Comparison of ENCODE assay signal across 1 cellular context in the genomic region with DNA sequence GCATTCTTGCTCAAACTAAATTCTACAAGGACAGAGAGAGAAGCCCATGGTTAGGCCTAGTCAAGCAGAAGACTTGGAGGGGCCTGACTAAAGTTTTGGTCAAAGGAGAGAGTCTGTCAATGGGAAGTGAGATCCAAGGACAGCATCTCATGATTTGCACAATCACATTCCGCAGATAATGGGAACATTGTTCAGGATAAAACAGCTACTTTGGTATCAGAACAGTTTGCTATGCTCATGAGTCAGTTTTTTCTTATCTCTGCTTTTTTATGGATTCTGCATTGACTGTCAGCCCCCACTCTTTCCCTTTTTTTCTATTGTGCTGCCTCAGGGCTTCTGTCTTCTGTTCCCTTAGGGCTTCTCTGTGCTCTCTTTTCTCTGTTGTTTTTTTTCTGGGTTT.
TF ChIP-seq lines count a peak whose summit lies in the region.

No MANE protein-coding gene starts in this region.

TF ChIP-seq in HepG2, 621 proteins besides CTCF, POLR2A, EP300 and RAD21 (continued from another document and continues in another):
- TF ChIP-seq ZNF318 (CRISPR knock-in tag; IDR thresholded peaks at IDR 0.05) (no peak), ZNF24 (IDR thresholded peaks at IDR 0.05) (no peak), RFX1 (IDR thresholded peaks at IDR 0.05) (no peak), REL (CRISPR knock-in tag; conservative IDR thresholded peaks at IDR 0.05) (no peak), TMF1 (CRISPR knock-in tag; IDR thresholded peaks at IDR 0.05; ENCODE audit: low read depth) (no peak), ZKSCAN5 (CRISPR knock-in tag; IDR thresholded peaks at IDR 0.05) (no peak), ASH2L (IDR thresholded peaks at IDR 0.05; ENCODE audit: insufficient read length, low read depth, low read length) (no peak), SOX5 (CRISPR knock-in tag; IDR thresholded peaks at IDR 0.05; ENCODE audit: borderline replicate concordance) (peak; percentile 42; the same call in 1 of the 2 replicates), POGZ (CRISPR knock-in tag; IDR thresholded peaks at IDR 0.05) (no peak), E2F2 (CRISPR knock-in tag; IDR thresholded peaks at IDR 0.05; ENCODE audit: borderline replicate concordance) (no peak), HNRNPL (IDR thresholded peaks at IDR 0.05; ENCODE audit: low read depth, low read length) (no peak), HDAC6 (IDR thresholded peaks at IDR 0.05; ENCODE audit: low read depth, low read length) (no peak), SOX13 (IDR thresholded peaks at IDR 0.05) (no peak), SOX13 (CRISPR knock-in tag; conservative IDR thresholded peaks at IDR 0.05 in 1 of 2, IDR thresholded peaks at IDR 0.05 in 1 of 2) (peak in 1 of 2 experiments; percentile 85; a peak in 2 of 4 replicates), BRD4 (CRISPR knock-in tag; IDR thresholded peaks at IDR 0.05) (no peak), ZBTB4 (CRISPR knock-in tag; IDR thresholded peaks at IDR 0.05; ENCODE audit: borderline replicate concordance) (no peak), TSC22D2 (CRISPR knock-in tag; IDR thresholded peaks at IDR 0.05; ENCODE audit: borderline replicate concordance) (no peak), ZNF441 (CRISPR knock-in tag; IDR thresholded peaks at IDR 0.05; ENCODE audit: borderline replicate concordance) (no peak), TBX3 (IDR thresholded peaks at IDR 0.05; ENCODE audit: borderline replicate concordance) (no peak), GPN1 (CRISPR knock-in tag; IDR thresholded peaks at IDR 0.05; ENCODE audit: borderline replicate concordance) (no peak)
- TF ChIP-seq, protein P1, sequence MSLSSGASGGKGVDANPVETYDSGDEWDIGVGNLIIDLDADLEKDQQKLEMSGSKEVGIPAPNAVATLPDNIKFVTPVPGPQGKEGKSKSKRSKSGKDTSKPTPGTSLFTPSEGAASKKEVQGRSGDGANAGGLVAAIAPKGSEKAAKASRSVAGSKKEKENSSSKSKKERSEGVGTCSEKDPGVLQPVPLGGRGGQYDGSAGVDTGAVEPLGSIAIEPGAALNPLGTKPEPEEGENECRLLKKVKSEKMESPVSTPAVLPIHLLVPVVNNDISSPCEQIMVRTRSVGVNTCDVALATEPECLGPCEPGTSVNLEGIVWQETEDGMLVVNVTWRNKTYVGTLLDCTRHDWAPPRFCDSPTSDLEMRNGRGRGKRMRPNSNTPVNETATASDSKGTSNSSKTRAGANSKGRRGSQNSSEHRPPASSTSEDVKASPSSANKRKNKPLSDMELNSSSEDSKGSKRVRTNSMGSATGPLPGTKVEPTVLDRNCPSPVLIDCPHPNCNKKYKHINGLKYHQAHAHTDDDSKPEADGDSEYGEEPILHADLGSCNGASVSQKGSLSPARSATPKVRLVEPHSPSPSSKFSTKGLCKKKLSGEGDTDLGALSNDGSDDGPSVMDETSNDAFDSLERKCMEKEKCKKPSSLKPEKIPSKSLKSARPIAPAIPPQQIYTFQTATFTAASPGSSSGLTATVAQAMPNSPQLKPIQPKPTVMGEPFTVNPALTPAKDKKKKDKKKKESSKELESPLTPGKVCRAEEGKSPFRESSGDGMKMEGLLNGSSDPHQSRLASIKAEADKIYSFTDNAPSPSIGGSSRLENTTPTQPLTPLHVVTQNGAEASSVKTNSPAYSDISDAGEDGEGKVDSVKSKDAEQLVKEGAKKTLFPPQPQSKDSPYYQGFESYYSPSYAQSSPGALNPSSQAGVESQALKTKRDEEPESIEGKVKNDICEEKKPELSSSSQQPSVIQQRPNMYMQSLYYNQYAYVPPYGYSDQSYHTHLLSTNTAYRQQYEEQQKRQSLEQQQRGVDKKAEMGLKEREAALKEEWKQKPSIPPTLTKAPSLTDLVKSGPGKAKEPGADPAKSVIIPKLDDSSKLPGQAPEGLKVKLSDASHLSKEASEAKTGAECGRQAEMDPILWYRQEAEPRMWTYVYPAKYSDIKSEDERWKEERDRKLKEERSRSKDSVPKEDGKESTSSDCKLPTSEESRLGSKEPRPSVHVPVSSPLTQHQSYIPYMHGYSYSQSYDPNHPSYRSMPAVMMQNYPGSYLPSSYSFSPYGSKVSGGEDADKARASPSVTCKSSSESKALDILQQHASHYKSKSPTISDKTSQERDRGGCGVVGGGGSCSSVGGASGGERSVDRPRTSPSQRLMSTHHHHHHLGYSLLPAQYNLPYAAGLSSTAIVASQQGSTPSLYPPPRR (CRISPR knock-in tag; IDR thresholded peaks at IDR 0.05; ENCODE audit: borderline replicate concordance), result no peak
- TF ChIP-seq, protein P2, sequence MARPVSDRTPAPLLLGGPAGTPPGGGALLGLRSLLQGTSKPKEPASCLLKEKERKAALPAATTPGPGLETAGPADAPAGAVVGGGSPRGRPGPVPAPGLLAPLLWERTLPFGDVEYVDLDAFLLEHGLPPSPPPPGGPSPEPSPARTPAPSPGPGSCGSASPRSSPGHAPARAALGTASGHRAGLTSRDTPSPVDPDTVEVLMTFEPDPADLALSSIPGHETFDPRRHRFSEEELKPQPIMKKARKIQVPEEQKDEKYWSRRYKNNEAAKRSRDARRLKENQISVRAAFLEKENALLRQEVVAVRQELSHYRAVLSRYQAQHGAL (CRISPR knock-in tag; IDR thresholded peaks at IDR 0.05; ENCODE audit: not compliant biosample characterization), result no peak
- TF ChIP-seq, protein P3, sequence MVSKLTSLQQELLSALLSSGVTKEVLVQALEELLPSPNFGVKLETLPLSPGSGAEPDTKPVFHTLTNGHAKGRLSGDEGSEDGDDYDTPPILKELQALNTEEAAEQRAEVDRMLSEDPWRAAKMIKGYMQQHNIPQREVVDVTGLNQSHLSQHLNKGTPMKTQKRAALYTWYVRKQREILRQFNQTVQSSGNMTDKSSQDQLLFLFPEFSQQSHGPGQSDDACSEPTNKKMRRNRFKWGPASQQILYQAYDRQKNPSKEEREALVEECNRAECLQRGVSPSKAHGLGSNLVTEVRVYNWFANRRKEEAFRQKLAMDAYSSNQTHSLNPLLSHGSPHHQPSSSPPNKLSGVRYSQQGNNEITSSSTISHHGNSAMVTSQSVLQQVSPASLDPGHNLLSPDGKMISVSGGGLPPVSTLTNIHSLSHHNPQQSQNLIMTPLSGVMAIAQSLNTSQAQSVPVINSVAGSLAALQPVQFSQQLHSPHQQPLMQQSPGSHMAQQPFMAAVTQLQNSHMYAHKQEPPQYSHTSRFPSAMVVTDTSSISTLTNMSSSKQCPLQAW (CRISPR knock-in tag; IDR thresholded peaks at IDR 0.05), result no peak
- TF ChIP-seq, protein P4, sequence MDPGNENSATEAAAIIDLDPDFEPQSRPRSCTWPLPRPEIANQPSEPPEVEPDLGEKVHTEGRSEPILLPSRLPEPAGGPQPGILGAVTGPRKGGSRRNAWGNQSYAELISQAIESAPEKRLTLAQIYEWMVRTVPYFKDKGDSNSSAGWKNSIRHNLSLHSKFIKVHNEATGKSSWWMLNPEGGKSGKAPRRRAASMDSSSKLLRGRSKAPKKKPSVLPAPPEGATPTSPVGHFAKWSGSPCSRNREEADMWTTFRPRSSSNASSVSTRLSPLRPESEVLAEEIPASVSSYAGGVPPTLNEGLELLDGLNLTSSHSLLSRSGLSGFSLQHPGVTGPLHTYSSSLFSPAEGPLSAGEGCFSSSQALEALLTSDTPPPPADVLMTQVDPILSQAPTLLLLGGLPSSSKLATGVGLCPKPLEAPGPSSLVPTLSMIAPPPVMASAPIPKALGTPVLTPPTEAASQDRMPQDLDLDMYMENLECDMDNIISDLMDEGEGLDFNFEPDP (CRISPR knock-in tag; conservative IDR thresholded peaks at IDR 0.05), result no peak
- TF ChIP-seq, protein P5, sequence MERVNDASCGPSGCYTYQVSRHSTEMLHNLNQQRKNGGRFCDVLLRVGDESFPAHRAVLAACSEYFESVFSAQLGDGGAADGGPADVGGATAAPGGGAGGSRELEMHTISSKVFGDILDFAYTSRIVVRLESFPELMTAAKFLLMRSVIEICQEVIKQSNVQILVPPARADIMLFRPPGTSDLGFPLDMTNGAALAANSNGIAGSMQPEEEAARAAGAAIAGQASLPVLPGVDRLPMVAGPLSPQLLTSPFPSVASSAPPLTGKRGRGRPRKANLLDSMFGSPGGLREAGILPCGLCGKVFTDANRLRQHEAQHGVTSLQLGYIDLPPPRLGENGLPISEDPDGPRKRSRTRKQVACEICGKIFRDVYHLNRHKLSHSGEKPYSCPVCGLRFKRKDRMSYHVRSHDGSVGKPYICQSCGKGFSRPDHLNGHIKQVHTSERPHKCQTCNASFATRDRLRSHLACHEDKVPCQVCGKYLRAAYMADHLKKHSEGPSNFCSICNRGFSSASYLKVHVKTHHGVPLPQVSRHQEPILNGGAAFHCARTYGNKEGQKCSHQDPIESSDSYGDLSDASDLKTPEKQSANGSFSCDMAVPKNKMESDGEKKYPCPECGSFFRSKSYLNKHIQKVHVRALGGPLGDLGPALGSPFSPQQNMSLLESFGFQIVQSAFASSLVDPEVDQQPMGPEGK (CRISPR knock-in tag; IDR thresholded peaks at IDR 0.05), result no peak
- TF ChIP-seq, protein P6, sequence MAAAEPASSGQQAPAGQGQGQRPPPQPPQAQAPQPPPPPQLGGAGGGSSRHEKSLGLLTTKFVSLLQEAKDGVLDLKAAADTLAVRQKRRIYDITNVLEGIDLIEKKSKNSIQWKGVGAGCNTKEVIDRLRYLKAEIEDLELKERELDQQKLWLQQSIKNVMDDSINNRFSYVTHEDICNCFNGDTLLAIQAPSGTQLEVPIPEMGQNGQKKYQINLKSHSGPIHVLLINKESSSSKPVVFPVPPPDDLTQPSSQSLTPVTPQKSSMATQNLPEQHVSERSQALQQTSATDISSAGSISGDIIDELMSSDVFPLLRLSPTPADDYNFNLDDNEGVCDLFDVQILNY (CRISPR knock-in tag; conservative IDR thresholded peaks at IDR 0.05), result no peak
